37 cellular contexts compared by ENCODE assay signal in genomic region chr17:51305182-51305581, GRCh38. TPM values are rescaled to one million over a fixed set of nuclear protein-coding genes. Genes with fewer than 3 reads are reported as not detected.
A peak's percentile ranks its signal among the peaks of the same experiment; 100 is the strongest.
DNase-seq lines count a peak whose midpoint lies in the region; ATAC-seq, FAIRE-seq and TF ChIP-seq lines count a peak whose summit lies in the region.
"Had no signal": no experiment of that assay in that cellular context is flagged by ENCODE, and none has a peak within 500 bp of the region (broad histone marks: within the 10 kb centered on the region; RNA-seq: fewer than 3 reads in every experiment).

No MANE protein-coding gene starts in this region.

- H4K91ac ChIP-seq in neuronal stem cell (ENCODE audit: low read depth, low read length, poor library complexity) = no peak overlapping the region

- no peak for TF ChIP-seq RAD21 in HepG2 (CRISPR knock-in tag; IDR thresholded peaks at IDR 0.05)

- intact Hi-C loops in HepG2 (cut with micrococcal nuclease; ENCODE audit: unreplicated experiment) (no loop called here), right lobe of liver (cut with DNase I) (no loop called here)

- H4K20me1 ChIP-seq in HepG2 (ENCODE audit: insufficient read depth, low read length) = no peaks in the 10 kb centered on the region
- no peaks in the 10 kb centered on the region for H4K20me1 ChIP-seq in Karpas-422 (ENCODE audit: insufficient read depth, low read depth, low read length)
- H4K20me1 ChIP-seq: BLaER1; BLaER1 treated with 17β-estradiol and CSF1 and Interleukin-3, amounts not matched to agents 10 nM and 100 nM had no signal

- H2AFZ ChIP-seq in HepG2 (ENCODE audit: low read length) = peak overlapping the region; percentile 49
- H2AFZ ChIP-seq in Karpas-422 (ENCODE audit: low read length) = no peak overlapping the region
- H2AFZ ChIP-seq in neuronal stem cell (ENCODE audit: low read length) = peak overlapping the region; percentile 40

- H3K36me3 ChIP-seq in HepG2 (replicated peaks in 1 of 2; ENCODE audit: control insufficient read depth in 1 of 2, insufficient read depth in 2 of 2, low read length in 2 of 2) = no peaks in the 10 kb centered on the region
- H3K36me3 ChIP-seq in right lobe of liver = no peaks in the 10 kb centered on the region
- no peaks in the 10 kb centered on the region for H3K36me3 ChIP-seq in Karpas-422 (ENCODE audit: insufficient read depth, low read length)
- peaks cover 0 to 2% of the 10 kb centered on the region in 2 donors for H3K36me3 ChIP-seq in neuronal stem cell (replicated peaks in 1 of 2; ENCODE audit: control insufficient read depth in 2 of 2, insufficient read depth in 2 of 2, low read length in 2 of 2)
- H3K36me3 ChIP-seq in tibial nerve = peaks cover 0 to under 1% (median 0%) of the 10 kb centered on the region in 3 donors
- H3K36me3 ChIP-seq: BE2C had no signal

- FAIRE-seq in HepG2 (lab: Jason Lieb, UNC) = no peak
- FAIRE-seq: A204.1, A549, D721Med had no signal

- H2AK5ac ChIP-seq in neuronal stem cell (ENCODE audit: low read depth, low read length) = no peak overlapping the region

- H3K27me3 Mint-ChIP-seq in effector memory CD8-positive, alpha-beta T cell = peaks cover 19 to 24% of the 10 kb centered on the region in 2 donors
- peaks cover 8% of the 10 kb centered on the region for H3K27me3 Mint-ChIP-seq in stimulated activated naive CD8-positive, alpha-beta T cell treated with anti-CD3 and anti-CD28 coated beads, Interleukin-15, amount 100 ng/mL, for 72 hours

- 33% methylated on average over 9 of the region's 9 CpGs for WGBS in HepG2 (ENCODE audit: low lambda C conversion rate)
- 82% methylated on average over 5 of the region's 9 CpGs for WGBS in right lobe of liver (ENCODE audit: insufficient coverage, low coverage, low lambda C conversion rate, missing lambda C conversion rate)
- WGBS in neuronal stem cell (ENCODE audit: extremely low coverage in 2 of 2, insufficient read length in 2 of 2, insufficient replicate concordance in 1 of 2), 2 donors = no CpG with 5 or more reads among the region's 9 CpGs
- WGBS in tibial nerve, 2 donors = 88 to 95% methylated on average over 8 of the region's 9 CpGs

- H3K4ac ChIP-seq in neuronal stem cell (ENCODE audit: low read length) = no peak overlapping the region

- ATAC-seq in HepG2 = peak; percentile 50
- no peak for ATAC-seq in right lobe of liver
- ATAC-seq in effector memory CD8-positive, alpha-beta T cell (replicated peaks) = peak; percentile 67
- ATAC-seq in stimulated activated naive CD8-positive, alpha-beta T cell treated with anti-CD3 and anti-CD28 coated beads, Interleukin-15, amount 100 ng/mL, for 72 hours = no peak
- no peak for ATAC-seq in GM18511 (IDR thresholded peaks at IDR 0.05; ENCODE audit: unreplicated experiment)
- ATAC-seq: A549; CD8-positive, alpha-beta T cell had no signal

- no peaks in the 10 kb centered on the region for H3K4me1 Mint-ChIP-seq in effector memory CD8-positive, alpha-beta T cell (ENCODE audit: low read depth in 2 of 2)
- H3K4me1 Mint-ChIP-seq in stimulated activated naive CD8-positive, alpha-beta T cell treated with anti-CD3 and anti-CD28 coated beads, Interleukin-15, amount 100 ng/mL, for 72 hours = no peaks in the 10 kb centered on the region
- H3K4me1 Mint-ChIP-seq: B cell; CD14-positive monocyte; CD4-positive, alpha-beta memory T cell; CD8-positive, alpha-beta memory T cell had no signal

- H3K9me2 ChIP-seq in Karpas-422 (replicated peaks; ENCODE audit: insufficient read depth, low read length) = no peaks in the 10 kb centered on the region

- H3K27me3 ChIP-seq in HepG2 (ENCODE audit: control insufficient read depth in 1 of 2, insufficient read depth in 2 of 2, low read length in 2 of 2) (no peaks in the 10 kb centered on the region), right lobe of liver (no peaks in the 10 kb centered on the region), Karpas-422 (ENCODE audit: low read length) (no peaks in the 10 kb centered on the region), neuronal stem cell (ENCODE audit: control insufficient read depth in 3 of 3, insufficient read depth in 3 of 3, low read depth in 1 of 3, low read length in 3 of 3) (no peaks in the 10 kb centered on the region), tibial nerve (no peaks in the 10 kb centered on the region)
- H3K27me3 ChIP-seq: BE2C; BLaER1; BLaER1 treated with 17β-estradiol and CSF1 and Interleukin-3, amounts not matched to agents 10 nM and 100 nM had no signal

- TF ChIP-seq EP300 in HepG2 (IDR thresholded peaks at IDR 0.05; ENCODE audit: low read depth in 2 of 2, low read length in 2 of 2) (no peak), HepG2 (CRISPR knock-in tag; IDR thresholded peaks at IDR 0.05; ENCODE audit: borderline replicate concordance) (no peak), tibial nerve (IDR thresholded peaks at IDR 0.05) (no peak)

- no peaks in the 10 kb centered on the region for H3K36me3 Mint-ChIP-seq in effector memory CD8-positive, alpha-beta T cell (ENCODE audit: insufficient read depth)

- TF ChIP-seq POLR2A in HepG2 (IDR thresholded peaks at IDR 0.05; ENCODE audit: insufficient read depth in 1 of 2, low read depth in 2 of 2, low read length in 2 of 2) = no peak
- TF ChIP-seq POLR2A in right lobe of liver (IDR thresholded peaks at IDR 0.05) = no peak
- no peak for TF ChIP-seq POLR2A in tibial nerve (IDR thresholded peaks at IDR 0.05)

- in situ Hi-C loops in HepG2 (cut with HindIII; ENCODE audit: extremely low pct_ligation_motif_present, low pct_unique_long_range_greater_than_20kb) = no loop called here

- no peak overlapping the region for H2BK15ac ChIP-seq in neuronal stem cell (ENCODE audit: low read length)

- H3K4me2 ChIP-seq in HepG2 (ENCODE audit: low read depth, low read length) = peak overlapping the region; percentile 59
- H3K4me2 ChIP-seq in Karpas-422 (ENCODE audit: low read depth, low read length, poor library complexity, severe bottlenecking) = no peak overlapping the region
- no peak overlapping the region for H3K4me2 ChIP-seq in neuronal stem cell (ENCODE audit: insufficient read depth, low read length, poor library complexity, severe bottlenecking)
- H3K4me2 ChIP-seq: A549; BLaER1; BLaER1 treated with 17β-estradiol and CSF1 and Interleukin-3, amounts not matched to agents 10 nM and 100 nM had no signal

- H3K4me3 Mint-ChIP-seq in effector memory CD8-positive, alpha-beta T cell = peak overlapping the region in 1 of 2 donors; percentile 29
- no peak overlapping the region for H3K4me3 Mint-ChIP-seq in stimulated activated naive CD8-positive, alpha-beta T cell treated with anti-CD3 and anti-CD28 coated beads, Interleukin-15, amount 100 ng/mL, for 72 hours
- H3K4me3 Mint-ChIP-seq: B cell; CD14-positive monocyte; CD4-positive, alpha-beta memory T cell; CD4-positive, alpha-beta T cell; CD8-positive, alpha-beta T cell had no signal

- no peak overlapping the region for H3K23ac ChIP-seq in neuronal stem cell (ENCODE audit: low read depth, low read length, poor library complexity)

- no peak overlapping the region for H3K27ac ChIP-seq in HepG2 (ENCODE audit: extremely low read length, insufficient read depth, low read length)
- no peak overlapping the region for H3K27ac ChIP-seq in right lobe of liver
- no peak overlapping the region for H3K27ac ChIP-seq in Karpas-422 (ENCODE audit: low read length)
- H3K27ac ChIP-seq in neuronal stem cell (replicated peaks; ENCODE audit: low read length) = no peak overlapping the region
- H3K27ac ChIP-seq in tibial nerve = no peak overlapping the region
- H3K27ac ChIP-seq: 22Rv1; A549; BLaER1; BLaER1 treated with 17β-estradiol and CSF1 and Interleukin-3, amounts not matched to agents 10 nM and 100 nM; C4-2B had no signal

- H2BK5ac ChIP-seq in neuronal stem cell (ENCODE audit: low read length) = no peak overlapping the region

- H4K8ac ChIP-seq in neuronal stem cell (ENCODE audit: low read depth, low read length) = no peak overlapping the region

- H2BK12ac ChIP-seq in neuronal stem cell (ENCODE audit: low read length) = no peak overlapping the region

- peaks cover 10 to 17% of the 10 kb centered on the region in 2 donors for H3K9me3 Mint-ChIP-seq in effector memory CD8-positive, alpha-beta T cell
- peaks cover 13 to 34% of the 10 kb centered on the region in 2 donors for H3K9me3 Mint-ChIP-seq in stimulated activated naive CD8-positive, alpha-beta T cell treated with anti-CD3 and anti-CD28 coated beads, Interleukin-15, amount 100 ng/mL, for 72 hours

- no peak overlapping the region for H2BK120ac ChIP-seq in neuronal stem cell (ENCODE audit: low read depth, low read length)

- H3K4me1 ChIP-seq in HepG2 (ENCODE audit: insufficient read depth, low read length) = no peaks in the 10 kb centered on the region
- H3K4me1 ChIP-seq in right lobe of liver = no peaks in the 10 kb centered on the region
- H3K4me1 ChIP-seq in Karpas-422 (ENCODE audit: low read length) = no peaks in the 10 kb centered on the region
- H3K4me1 ChIP-seq in neuronal stem cell (ENCODE audit: control insufficient read depth in 2 of 2, insufficient read depth in 1 of 2, low read depth in 1 of 2, low read length in 2 of 2) = no peaks in the 10 kb centered on the region
- no peaks in the 10 kb centered on the region for H3K4me1 ChIP-seq in tibial nerve
- H3K4me1 ChIP-seq: A549; BE2C; BLaER1; BLaER1 treated with 17β-estradiol and CSF1 and Interleukin-3, amounts not matched to agents 10 nM and 100 nM; Caco-2 had no signal

- POLR2A ChIA-PET in HepG2 (lab: Yijun Ruan, JAX) = no interaction called here

- H3K14ac ChIP-seq in neuronal stem cell (ENCODE audit: low read length) = no peak overlapping the region

- no peaks in the 10 kb centered on the region for H3K79me1 ChIP-seq in neuronal stem cell (ENCODE audit: low read depth, low read length)

- no TSS peak for BruUV-seq in HepG2 (replicated peaks; lab: Mats Ljungman, UMichigan)

- DNase-seq in HepG2 (ENCODE audit: low spot score) (peak; percentile 12), right lobe of liver (no peak), Karpas-422 (peak; percentile 11), neuronal stem cell (ENCODE audit: low spot score) (no peak), tibial nerve (ENCODE audit: low spot score in 2 of 2) (no peak)
- peak in 1 of 3 experiments; percentile 1 for DNase-seq in effector memory CD8-positive, alpha-beta T cell
- no peak for DNase-seq in stimulated activated naive CD8-positive, alpha-beta T cell treated with anti-CD3 and anti-CD28 coated beads, Interleukin-15, amount 100 ng/mL, for 72 hours
- DNase-seq: 8988T; ACHN; AML-193; BE2C; C1 segment of cervical spinal cord; Caco-2; Calu3; CD4-positive, alpha-beta memory T cell; CD4-positive, alpha-beta T cell; CD4-positive, CD25-positive, alpha-beta regulatory T cell; CD8-positive, alpha-beta memory T cell; CD8-positive, alpha-beta T cell; COR-L47; DMS 273 treated with DMSO at 0.1 percent for 48 hours; DMS153; DMS53; DMS79; DMS79 treated with DMSO at 0.1 percent for 48 hours; DND-41; EL had no signal

- no peak for TF ChIP-seq CTCF in HepG2 (CRISPR knock-in tag; IDR thresholded peaks at IDR 0.05)
- TF ChIP-seq CTCF in right lobe of liver (IDR thresholded peaks at IDR 0.05) = no peak
- no peak for TF ChIP-seq CTCF in tibial nerve (IDR thresholded peaks at IDR 0.05)

- peak overlapping the region in 1 of 3 experiments; percentile 31; a peak in 3 of 6 replicates for H3K4me3 ChIP-seq in HepG2 (replicated peaks in 1 of 3; ENCODE audit: insufficient read depth in 1 of 3, low read depth in 2 of 3, low read length in 3 of 3)
- no peak overlapping the region for H3K4me3 ChIP-seq in right lobe of liver
- H3K4me3 ChIP-seq in Karpas-422 (ENCODE audit: low read length) = no peak overlapping the region
- no peak overlapping the region for H3K4me3 ChIP-seq in neuronal stem cell (ENCODE audit: low read length in 2 of 2)
- no peak overlapping the region for H3K4me3 ChIP-seq in tibial nerve
- H3K4me3 ChIP-seq: A549; BLaER1; BLaER1 treated with 17β-estradiol and CSF1 and Interleukin-3, amounts not matched to agents 10 nM and 100 nM had no signal

- CTCF ChIA-PET in HepG2 (lab: Yijun Ruan, JAX; ENCODE audit: low intra/inter-chr PET ratio, low total read pairs) = no interaction called here

- H3K9me3 ChIP-seq in HepG2 (ENCODE audit: low read length) = no peaks in the 10 kb centered on the region
- no peaks in the 10 kb centered on the region for H3K9me3 ChIP-seq in right lobe of liver
- no peaks in the 10 kb centered on the region for H3K9me3 ChIP-seq in Karpas-422 (ENCODE audit: low read length)
- peaks cover 0 to 2% of the 10 kb centered on the region in 2 donors for H3K9me3 ChIP-seq in neuronal stem cell (replicated peaks in 1 of 2; ENCODE audit: control insufficient read depth in 2 of 2, insufficient read depth in 1 of 2, low read depth in 1 of 2, low read length in 2 of 2)
- H3K9me3 ChIP-seq in tibial nerve = peaks cover 0 to 21% (median 0%) of the 10 kb centered on the region in 4 donors
- H3K9me3 ChIP-seq: BE2C, Caco-2 had no signal

- peak overlapping the region in 1 of 2 donors; percentile 77 for H3K27ac Mint-ChIP-seq in effector memory CD8-positive, alpha-beta T cell
- H3K27ac Mint-ChIP-seq in stimulated activated naive CD8-positive, alpha-beta T cell treated with anti-CD3 and anti-CD28 coated beads, Interleukin-15, amount 100 ng/mL, for 72 hours = no peak overlapping the region
- H3K27ac Mint-ChIP-seq: B cell; CD14-positive monocyte; CD4-positive, alpha-beta T cell; CD4-positive, CD25-positive, alpha-beta regulatory T cell; CD8-positive, alpha-beta T cell had no signal

- no peak overlapping the region for H3K18ac ChIP-seq in neuronal stem cell (ENCODE audit: low read length)

- H3K9ac ChIP-seq in HepG2 (ENCODE audit: insufficient read depth, low read depth, low read length) (no peak overlapping the region), Karpas-422 (ENCODE audit: low read length) (no peak overlapping the region), neuronal stem cell (ENCODE audit: low read depth, low read length, poor library complexity) (no peak overlapping the region)
- H3K9ac ChIP-seq: BLaER1; BLaER1 treated with 17β-estradiol and CSF1 and Interleukin-3, amounts not matched to agents 10 nM and 100 nM had no signal

- H3K79me2 ChIP-seq in HepG2 (ENCODE audit: insufficient read depth, low read length) (no peaks in the 10 kb centered on the region), Karpas-422 (ENCODE audit: low read length) (no peaks in the 10 kb centered on the region)

RNA-seq across cellular contexts. Expression of gene UTP18, which starts 44.8 kb away (rescaled TPM):
- total RNA-seq in HepG2 (2016; rRNA removed; fragmentation: Illumina TruSeq; extraction: Trizol) (104 and 151 TPM in 2 replicates), right lobe of liver (10 to 100 TPM; 12.0 to 15.3 (median 13.7) TPM), tibial nerve (10 to 100 TPM; 28.8 to 55.3 (median 39.7) TPM)
- 24.5 and 30.0 TPM in 2 replicates for total RNA-seq in HepG2 (2016; cell fraction: cytosol; rRNA removed; fragmentation: Illumina TruSeq; extraction: Trizol; ENCODE audit: low read depth)
- 112 and 154 TPM in 2 replicates for total RNA-seq in HepG2 (2016; cell fraction: insoluble cytoplasmic fraction; rRNA removed; fragmentation: Illumina TruSeq; extraction: Trizol)
- total RNA-seq in HepG2 (2016; cell fraction: membrane; rRNA removed; fragmentation: Illumina TruSeq; extraction: Trizol) = 40.8 and 48.5 TPM in 2 replicates
- 64.6 and 66.3 TPM in 2 replicates for total RNA-seq in HepG2 (2016; cell fraction: nucleus; rRNA removed; fragmentation: Illumina TruSeq; extraction: Trizol)
- 23.8 and 35.2 TPM in 2 replicates for polyA plus RNA-seq in HepG2 (2011; rRNA removed)
- polyA plus RNA-seq in HepG2 (2011; cell fraction: cytosol; rRNA removed) = 14.8 and 20.4 TPM in 2 replicates
- polyA plus RNA-seq in HepG2 (2011; cell fraction: nucleus; rRNA removed) = 11.4 and 15.8 TPM in 2 replicates
- polyA plus RNA-seq in HepG2 (2012) = 48.6 and 55.3 TPM in 2 replicates
- 18.3 and 21.3 TPM in 2 replicates for polyA plus RNA-seq in HepG2 (2016; cell fraction: cytosol; fragmentation: Illumina TruSeq; extraction: Trizol; ENCODE audit: low read depth)
- polyA plus RNA-seq in HepG2 (2016; cell fraction: insoluble cytoplasmic fraction; fragmentation: Illumina TruSeq; extraction: Trizol; ENCODE audit: low read depth) = 117 and 122 TPM in 2 replicates
- 29.2 and 34.9 TPM in 2 replicates for polyA plus RNA-seq in HepG2 (2016; cell fraction: membrane; fragmentation: Illumina TruSeq; extraction: Trizol; ENCODE audit: low read depth)
- 63.7 and 65.9 TPM in 2 replicates for polyA plus RNA-seq in HepG2 (2016; cell fraction: nucleus; fragmentation: Illumina TruSeq; extraction: Trizol; ENCODE audit: insufficient read depth, low read depth)
- polyA minus RNA-seq in HepG2 (2011; rRNA and poly(A)+ RNA removed; ENCODE audit: low replicate concordance) = 3.9 and 7.1 TPM in 2 replicates
- polyA minus RNA-seq in HepG2 (2011; cell fraction: cytosol; rRNA and poly(A)+ RNA removed) = 13.8 and 14.9 TPM in 2 replicates
- polyA minus RNA-seq in HepG2 (2011; cell fraction: nucleus; rRNA and poly(A)+ RNA removed) = 33.5 and 38.0 TPM in 2 replicates
- 33.7 and 50.8 TPM in 2 replicates for total RNA-seq in Karpas-422 (2014; rRNA removed; shearing (Covaris generic); ENCODE audit: low replicate concordance)
- 52.0 TPM for polyA plus RNA-seq in neuronal stem cell (2013, experiment 1 of 2)
- 52.2 TPM for polyA plus RNA-seq in neuronal stem cell (2013, experiment 2 of 2)

RNA-seq across cellular contexts. Expression of gene MBTD1, which starts 45.3 kb away (rescaled TPM):
- total RNA-seq in HepG2 (2016; rRNA removed; fragmentation: Illumina TruSeq; extraction: Trizol) = 20.9 and 21.7 TPM in 2 replicates
- total RNA-seq in HepG2 (2016; cell fraction: cytosol; rRNA removed; fragmentation: Illumina TruSeq; extraction: Trizol; ENCODE audit: low read depth) = 12.7 and 15.2 TPM in 2 replicates
- 20.5 and 21.6 TPM in 2 replicates for total RNA-seq in HepG2 (2016; cell fraction: insoluble cytoplasmic fraction; rRNA removed; fragmentation: Illumina TruSeq; extraction: Trizol)
- total RNA-seq in HepG2 (2016; cell fraction: membrane; rRNA removed; fragmentation: Illumina TruSeq; extraction: Trizol) = 11.8 and 12.7 TPM in 2 replicates
- 39.9 and 43.9 TPM in 2 replicates for total RNA-seq in HepG2 (2016; cell fraction: nucleus; rRNA removed; fragmentation: Illumina TruSeq; extraction: Trizol)
- 17.4 and 20.9 TPM in 2 replicates for polyA plus RNA-seq in HepG2 (2011; rRNA removed)
- polyA plus RNA-seq in HepG2 (2011; cell fraction: cytosol; rRNA removed) = 6.1 and 11.1 TPM in 2 replicates
- polyA plus RNA-seq in HepG2 (2011; cell fraction: nucleus; rRNA removed) = 15.4 and 20.9 TPM in 2 replicates
- polyA plus RNA-seq in HepG2 (2012) = 19.7 and 28.2 TPM in 2 replicates
- polyA plus RNA-seq in HepG2 (2016; cell fraction: cytosol; fragmentation: Illumina TruSeq; extraction: Trizol; ENCODE audit: low read depth) = 0.93 TPM in 2 replicates
- 19.2 and 20.3 TPM in 2 replicates for polyA plus RNA-seq in HepG2 (2016; cell fraction: insoluble cytoplasmic fraction; fragmentation: Illumina TruSeq; extraction: Trizol; ENCODE audit: low read depth)
- polyA plus RNA-seq in HepG2 (2016; cell fraction: membrane; fragmentation: Illumina TruSeq; extraction: Trizol; ENCODE audit: low read depth) = 4.2 and 4.3 TPM in 2 replicates
- polyA plus RNA-seq in HepG2 (2016; cell fraction: nucleus; fragmentation: Illumina TruSeq; extraction: Trizol; ENCODE audit: insufficient read depth, low read depth) = 33.0 and 35.5 TPM in 2 replicates
- polyA minus RNA-seq in HepG2 (2011; rRNA and poly(A)+ RNA removed; ENCODE audit: low replicate concordance) = 6.1 and 11.3 TPM in 2 replicates
- polyA minus RNA-seq in HepG2 (2011; cell fraction: cytosol; rRNA and poly(A)+ RNA removed) = 16.7 and 17.5 TPM in 2 replicates
- 106 and 110 TPM in 2 replicates for polyA minus RNA-seq in HepG2 (2011; cell fraction: nucleus; rRNA and poly(A)+ RNA removed)
- total RNA-seq in right lobe of liver = 1 to 10 TPM; 4.4 to 8.8 (median 7.4) TPM
- total RNA-seq in Karpas-422 (2014; rRNA removed; shearing (Covaris generic); ENCODE audit: low replicate concordance) = 28.5 and 41.3 TPM in 2 replicates
- 25.2 TPM for polyA plus RNA-seq in neuronal stem cell (2013, experiment 1 of 2)
- polyA plus RNA-seq in neuronal stem cell (2013, experiment 2 of 2) = 26.0 TPM
- total RNA-seq in tibial nerve = 10 to 100 TPM; 10.8 to 18.8 (median 16.3) TPM

Comparison
In these comparisons a context has a peak if more than half of its experiments do, and no peak if none do; other contexts are left out.
1. ATAC-seq: peak in HepG2 (single experiment) and effector memory CD8-positive, alpha-beta T cell (single experiment); none in right lobe of liver (0 of 4), stimulated activated naive CD8-positive, alpha-beta T cell treated with anti-CD3 and anti-CD28 coated beads, Interleukin-15, amount 100 ng/mL, for 72 hours (single experiment) and GM18511 (single experiment).
2. DNase-seq: peak in HepG2 (single experiment) and Karpas-422 (single experiment); none in right lobe of liver (0 of 3), neuronal stem cell (single experiment), tibial nerve (0 of 2) and stimulated activated naive CD8-positive, alpha-beta T cell treated with anti-CD3 and anti-CD28 coated beads, Interleukin-15, amount 100 ng/mL, for 72 hours (0 of 2).